1 cellular context compared by ENCODE assay signal in genomic region chr2:179070895-179071294, GRCh38.
TF ChIP-seq lines count a peak whose summit lies in the region.

No MANE protein-coding gene starts in this region.

TF ChIP-seq in HepG2, 621 proteins besides CTCF, POLR2A, EP300 and RAD21:
- no peak for TF ChIP-seq ZNF552 (CRISPR knock-in tag; IDR thresholded peaks at IDR 0.05; ENCODE audit: borderline replicate concordance)
- 0 out of 2 replicates have a peak, but pooled peaks have one; percentile 13 for TF ChIP-seq ATF7 (IDR thresholded peaks at IDR 0.05)
- TF ChIP-seq ATF7 (CRISPR knock-in tag; IDR thresholded peaks at IDR 0.05): no peak
- TF ChIP-seq TEAD2 (CRISPR knock-in tag; IDR thresholded peaks at IDR 0.05): no peak
